6 cellular contexts compared by ENCODE assay signal in the genomic region with DNA sequence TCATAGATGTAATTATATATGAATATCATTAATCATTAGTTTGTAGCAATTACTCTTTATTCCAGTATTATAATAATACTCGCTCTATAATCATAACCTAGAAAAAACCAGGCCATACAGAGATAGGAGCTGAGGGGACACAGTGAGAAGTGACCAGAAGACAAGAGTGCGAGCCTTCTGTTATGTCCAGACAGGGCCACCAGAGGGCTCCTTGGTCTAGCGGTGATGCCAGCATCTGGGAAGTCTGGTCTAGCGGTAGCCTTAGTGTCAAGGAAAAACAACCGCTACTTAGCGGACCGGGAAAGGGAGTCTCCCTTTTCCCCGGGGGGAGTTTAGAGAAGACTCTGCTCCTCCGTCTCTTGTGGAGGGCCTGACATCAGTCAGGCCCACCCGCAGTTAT. TPM values are rescaled to one million over a fixed set of nuclear protein-coding genes. Genes with fewer than 3 reads are reported as not detected.
DNase-seq lines count a peak whose midpoint lies in the region; TF ChIP-seq lines count a peak whose summit lies in the region.
"Not testable (repeated sequence)": the region's sequence is repeated elsewhere in the genome, so short reads cannot be mapped to it uniquely, and the experiment has no call there.

No MANE protein-coding gene starts in this region.

- DNase-seq in EL = peak; percentile 45
- DNase-seq in RPMI7951 (ENCODE audit: low read depth) = peak; percentile 35
- peak; percentile 14 for DNase-seq in activated gamma-delta T cell treated with Interleukin-2 at 50 U/mL for 16 hours
- DNase-seq in fibroblast of mammary gland (ENCODE audit: low read depth) = peak; percentile 43
- peak; percentile 33 to 50 for DNase-seq in lung microvascular endothelial cell (ENCODE audit: low read depth in 2 of 2)
- peak; percentile 23 to 27 for DNase-seq in stimulated activated CD4-positive, alpha-beta T cell treated with anti-CD3 and anti-CD28 coated beads, Interleukin-4, amount 100 ng/mL, for 4 hours

- not testable (repeated sequence) for H3K4me3 ChIP-seq in fibroblast of mammary gland (ENCODE audit: control insufficient read depth, low read depth, low read length)

- peak; percentile 42 for TF ChIP-seq CTCF in fibroblast of mammary gland (conservative IDR thresholded peaks at IDR 0.05; ENCODE audit: control insufficient read depth, insufficient read depth, low read depth, low read length)

RNA-seq across cellular contexts. Expression of a gene that starts 8.3 kb away (rescaled TPM):
- 10.1 and 21.9 TPM in 2 replicates for total RNA-seq in RPMI7951 (2014; rRNA removed; shearing (Covaris generic))
- 12.9 and 16.9 TPM in 2 replicates for total RNA-seq in lung microvascular endothelial cell

RNA-seq across cellular contexts. Expression of a gene that starts 10.9 kb away (rescaled TPM):
- 6.4 and 8.0 TPM in 2 replicates for total RNA-seq in RPMI7951 (2014; rRNA removed; shearing (Covaris generic))
- total RNA-seq in lung microvascular endothelial cell = 4.1 and 7.1 TPM in 2 replicates

RNA-seq across cellular contexts. Expression of a gene that starts 29.3 kb away (rescaled TPM):
- total RNA-seq in RPMI7951 (2014; rRNA removed; shearing (Covaris generic)) = not detected in 2 replicates
- under 0.01 and 0.99 TPM in 2 replicates for total RNA-seq in lung microvascular endothelial cell

RNA-seq across cellular contexts. Expression of a gene that starts 31.2 kb away (rescaled TPM):
- 10.7 and 13.7 TPM in 2 replicates for total RNA-seq in RPMI7951 (2014; rRNA removed; shearing (Covaris generic))
- 8.5 and 15.7 TPM in 2 replicates for total RNA-seq in lung microvascular endothelial cell

RNA-seq across cellular contexts. Expression of a gene that starts 56.5 kb away (rescaled TPM):
- total RNA-seq in RPMI7951 (2014; rRNA removed; shearing (Covaris generic)) = 8.2 and 12.1 TPM in 2 replicates
- 5.4 and 6.3 TPM in 2 replicates for total RNA-seq in lung microvascular endothelial cell
